In genomic region chr4:121800961-121801714, GRCh38 we compare ENCODE assay signal across 8 cellular contexts. TPM values are rescaled to one million over a fixed set of nuclear protein-coding genes. Genes with fewer than 3 reads are reported as not detected.
DNase-seq lines count a peak whose midpoint lies in the region; ATAC-seq and TF ChIP-seq lines count a peak whose summit lies in the region.

TSS of gene EXOSC9 (plus strand) at chr4:121801323. CDS start at chr4:121801425, 102 bp downstream.

- peaks cover 37% of the 10 kb centered on the region for H3K36me3 Mint-ChIP-seq in activated CD4-positive, alpha-beta T cell treated with anti-CD3 and anti-CD28 coated beads for 36 hours (ENCODE audit: low read depth)

- ATAC-seq in HG03439 (IDR thresholded peaks at IDR 0.05; ENCODE audit: unreplicated experiment): peak; percentile 77
- ATAC-seq in activated CD4-positive, alpha-beta T cell treated with anti-CD3 and anti-CD28 coated beads for 36 hours: peak; percentile 85

- H3K9me3 Mint-ChIP-seq in activated CD4-positive, alpha-beta T cell treated with anti-CD3 and anti-CD28 coated beads for 36 hours (ENCODE audit: low read depth): no peaks in the 10 kb centered on the region

- H3K27me3 Mint-ChIP-seq in activated CD4-positive, alpha-beta T cell treated with anti-CD3 and anti-CD28 coated beads for 36 hours: no peaks in the 10 kb centered on the region

- DNase-seq in AML-193 (lab: John Stamatoyannopoulos, UW) (peak; percentile 78 to 80), NCI-H524 (lab: John Stamatoyannopoulos, UW) (peak; percentile 71 to 76), kidney glomerular epithelial cell (lab: John Stamatoyannopoulos, UW) (peak; percentile 84)
- DNase-seq in activated CD4-positive, alpha-beta T cell treated with anti-CD3 and anti-CD28 coated beads for 36 hours: peak; percentile 95
- DNase-seq in stimulated activated CD4-positive, alpha-beta T cell treated with anti-CD3 and anti-CD28 coated beads, Interleukin-1b, Interleukin-23, amount 100 ng/mL, for 1 hour (ENCODE audit: low read depth in 2 of 2): peak; percentile 87 to 95

- POLR2A ChIA-PET in activated CD4-positive, alpha-beta T cell treated with anti-CD3 and anti-CD28 coated beads for 36 hours (lab: Charles Lee): interaction anchor here (0.6 to 1.1 kb wide), 5 partner anchors 14 to 935 kb away, joined by 3 to 5 read pairs (median 3); partner anchors contain the start of gene CCNA2

- CTCF ChIA-PET in activated CD4-positive, alpha-beta T cell treated with anti-CD3 and anti-CD28 coated beads for 36 hours (lab: Charles Lee): interaction anchor here (1.0 kb wide), 1 partner anchor 23 kb away, joined by 6 read pairs; the partner anchor contains the start of gene CCNA2

- TF ChIP-seq POLR2A in GM19193 (IDR thresholded peaks at IDR 0.05; ENCODE audit: extremely low read depth, insufficient read depth, insufficient read length): peak; percentile 88

- H3K4me1 Mint-ChIP-seq in activated CD4-positive, alpha-beta T cell treated with anti-CD3 and anti-CD28 coated beads for 36 hours: peaks cover 45% of the 10 kb centered on the region

- peak within 1 kb of the TSS; percentile 94 for H3K27ac ChIP-seq in cingulate gyrus (ENCODE audit: low read depth, low read length)

- peak within 1 kb of the TSS; percentile 93 for H3K4me3 Mint-ChIP-seq in activated CD4-positive, alpha-beta T cell treated with anti-CD3 and anti-CD28 coated beads for 36 hours

- H3K27ac Mint-ChIP-seq in activated CD4-positive, alpha-beta T cell treated with anti-CD3 and anti-CD28 coated beads for 36 hours: peak within 1 kb of the TSS; percentile 99

- intact Hi-C loops in activated CD4-positive, alpha-beta T cell treated with anti-CD3 and anti-CD28 coated beads for 36 hours (cut with DNase I, micrococcal nuclease): loop anchor here (1.0 to 2.0 kb wide), 5 partner anchors 22 to 351 kb away; partner anchors contain the start of genes ANXA5 (in 2 of the 2), CCNA2 (in 2 of the 2), BBS7 (in 1 of the 2) and BLTP1 (in 1 of the 2)

RNA-seq across cellular contexts. Expression of gene EXOSC9, which starts in this region (rescaled TPM):
- 10 to 100 TPM; 85.4 to 94.5 TPM for total RNA-seq in activated CD4-positive, alpha-beta T cell treated with anti-CD3 and anti-CD28 coated beads for 36 hours

Comparison
In these comparisons a context has a peak if more than half of its experiments do, and no peak if none do; other contexts are left out.
1. Peak in every context shown above with its lines: DNase-seq, ATAC-seq and H3K27ac ChIP-seq.